Comparison of ENCODE assay signal across 1 cellular context in genomic region chr5:178145965-178146820, GRCh38.
TF ChIP-seq lines count a peak whose summit lies in the region.

No MANE protein-coding gene starts in this region.

TF ChIP-seq in GM12878, 131 proteins besides CTCF, POLR2A, EP300 and RAD21:
- TF ChIP-seq, protein P1, sequence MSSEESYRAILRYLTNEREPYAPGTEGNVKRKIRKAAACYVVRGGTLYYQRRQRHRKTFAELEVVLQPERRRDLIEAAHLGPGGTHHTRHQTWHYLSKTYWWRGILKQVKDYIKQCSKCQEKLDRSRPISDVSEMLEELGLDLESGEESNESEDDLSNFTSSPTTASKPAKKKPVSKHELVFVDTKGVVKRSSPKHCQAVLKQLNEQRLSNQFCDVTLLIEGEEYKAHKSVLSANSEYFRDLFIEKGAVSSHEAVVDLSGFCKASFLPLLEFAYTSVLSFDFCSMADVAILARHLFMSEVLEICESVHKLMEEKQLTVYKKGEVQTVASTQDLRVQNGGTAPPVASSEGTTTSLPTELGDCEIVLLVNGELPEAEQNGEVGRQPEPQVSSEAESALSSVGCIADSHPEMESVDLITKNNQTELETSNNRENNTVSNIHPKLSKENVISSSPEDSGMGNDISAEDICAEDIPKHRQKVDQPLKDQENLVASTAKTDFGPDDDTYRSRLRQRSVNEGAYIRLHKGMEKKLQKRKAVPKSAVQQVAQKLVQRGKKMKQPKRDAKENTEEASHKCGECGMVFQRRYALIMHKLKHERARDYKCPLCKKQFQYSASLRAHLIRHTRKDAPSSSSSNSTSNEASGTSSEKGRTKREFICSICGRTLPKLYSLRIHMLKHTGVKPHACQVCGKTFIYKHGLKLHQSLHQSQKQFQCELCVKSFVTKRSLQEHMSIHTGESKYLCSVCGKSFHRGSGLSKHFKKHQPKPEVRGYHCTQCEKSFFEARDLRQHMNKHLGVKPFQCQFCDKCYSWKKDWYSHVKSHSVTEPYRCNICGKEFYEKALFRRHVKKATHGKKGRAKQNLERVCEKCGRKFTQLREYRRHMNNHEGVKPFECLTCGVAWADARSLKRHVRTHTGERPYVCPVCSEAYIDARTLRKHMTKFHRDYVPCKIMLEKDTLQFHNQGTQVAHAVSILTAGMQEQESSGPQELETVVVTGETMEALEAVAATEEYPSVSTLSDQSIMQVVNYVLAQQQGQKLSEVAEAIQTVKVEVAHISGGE (CRISPR knock-in tag; IDR thresholded peaks at IDR 0.05) = no peak
- TF ChIP-seq SMARCA5 (IDR thresholded peaks at IDR 0.05) (0 out of 2 replicates have a peak, but pooled peaks have one; percentile 51), TCF12 (IDR thresholded peaks at IDR 0.05; ENCODE audit: low read depth, low read length) (no peak), RBBP5 (conservative IDR thresholded peaks at IDR 0.05) (no peak), PKNOX1 (IDR thresholded peaks at IDR 0.05) (peak; percentile 73), RUNX3 (IDR thresholded peaks at IDR 0.05; ENCODE audit: low read length) (peak; percentile 36; the same call in 1 of the 2 replicates), EED (IDR thresholded peaks at IDR 0.05; ENCODE audit: low read depth) (peak; percentile 25; the same call in 1 of the 2 replicates), JUNB (IDR thresholded peaks at IDR 0.05) (peak; percentile 27; the same call in 1 of the 2 replicates), MTA2 (IDR thresholded peaks at IDR 0.05; ENCODE audit: low read depth) (no peak), MTA3 (IDR thresholded peaks at IDR 0.05; ENCODE audit: borderline replicate concordance, low read length) (peak; percentile 54; the same call in 1 of the 2 replicates), FOXM1 (IDR thresholded peaks at IDR 0.05; ENCODE audit: low read depth, low read length) (0 out of 2 replicates have a peak, but pooled peaks have one; percentile 29), SPI1 (IDR thresholded peaks at IDR 0.05; ENCODE audit: borderline replicate concordance, insufficient read depth, low read depth, low read length) (no peak), IKZF1 (conservative IDR thresholded peaks at IDR 0.05) (no peak), ZNF207 (IDR thresholded peaks at IDR 0.05; ENCODE audit: borderline replicate concordance) (no peak), BACH1 (IDR thresholded peaks at IDR 0.05; ENCODE audit: borderline replicate concordance) (no peak), NR2C1 (IDR thresholded peaks at IDR 0.05) (no peak), CREB1 (IDR thresholded peaks at IDR 0.05; ENCODE audit: low read depth) (peak; percentile 42; the same call in 1 of the 2 replicates), BRCA1 (IDR thresholded peaks at IDR 0.05; ENCODE audit: low read depth, low read length) (no peak), ESRRA (IDR thresholded peaks at IDR 0.05; ENCODE audit: low read length) (no peak), SMC3 (IDR thresholded peaks at IDR 0.05; ENCODE audit: borderline replicate concordance, low read length) (peak; percentile 91), SP1 (IDR thresholded peaks at IDR 0.05; ENCODE audit: low read depth, low read length) (no peak), PML (IDR thresholded peaks at IDR 0.05; ENCODE audit: low read length) (0 out of 2 replicates have a peak, but pooled peaks have one; percentile 16)
- TF ChIP-seq, protein P2, sequence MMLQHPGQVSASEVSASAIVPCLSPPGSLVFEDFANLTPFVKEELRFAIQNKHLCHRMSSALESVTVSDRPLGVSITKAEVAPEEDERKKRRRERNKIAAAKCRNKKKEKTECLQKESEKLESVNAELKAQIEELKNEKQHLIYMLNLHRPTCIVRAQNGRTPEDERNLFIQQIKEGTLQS (IDR thresholded peaks at IDR 0.05; ENCODE audit: borderline replicate concordance, extremely low read depth, low read depth, low read length) = no peak
- TF ChIP-seq, protein P3, sequence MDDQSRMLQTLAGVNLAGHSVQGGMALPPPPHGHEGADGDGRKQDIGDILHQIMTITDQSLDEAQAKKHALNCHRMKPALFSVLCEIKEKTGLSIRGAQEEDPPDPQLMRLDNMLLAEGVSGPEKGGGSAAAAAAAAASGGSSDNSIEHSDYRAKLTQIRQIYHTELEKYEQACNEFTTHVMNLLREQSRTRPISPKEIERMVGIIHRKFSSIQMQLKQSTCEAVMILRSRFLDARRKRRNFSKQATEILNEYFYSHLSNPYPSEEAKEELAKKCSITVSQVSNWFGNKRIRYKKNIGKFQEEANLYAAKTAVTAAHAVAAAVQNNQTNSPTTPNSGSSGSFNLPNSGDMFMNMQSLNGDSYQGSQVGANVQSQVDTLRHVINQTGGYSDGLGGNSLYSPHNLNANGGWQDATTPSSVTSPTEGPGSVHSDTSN (IDR thresholded peaks at IDR 0.05; ENCODE audit: insufficient replicate concordance, low read depth, low read length) = peak; percentile 18
